In the genomic region with DNA sequence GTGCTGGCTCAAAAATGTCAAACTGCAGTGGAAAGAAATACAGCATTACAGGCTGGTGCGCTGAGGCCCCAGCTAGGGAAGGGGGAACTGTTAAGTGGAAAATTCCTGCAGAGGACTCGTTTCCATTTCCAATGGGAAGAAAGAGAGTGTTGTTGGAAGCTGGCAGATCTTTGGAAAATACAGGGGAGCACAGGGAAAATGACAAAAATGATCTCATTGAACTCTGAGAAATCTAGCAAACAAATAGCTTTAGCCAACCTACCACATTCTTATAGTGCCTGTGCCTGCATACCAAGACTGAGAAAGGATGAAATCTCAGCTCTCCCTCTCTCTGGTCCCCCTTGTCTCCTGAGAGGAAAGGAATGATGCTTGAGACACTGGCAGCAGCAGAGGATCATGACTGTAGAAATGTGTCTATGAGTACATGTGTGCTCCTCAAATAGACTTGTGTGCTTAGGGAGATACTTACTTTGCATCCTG, we compare ENCODE assay signal across 9 cellular contexts.
DNase-seq lines count a peak whose midpoint lies in the region; ATAC-seq, FAIRE-seq and TF ChIP-seq lines count a peak whose summit lies in the region.
"Had no signal": no experiment of that assay in that cellular context is flagged by ENCODE, and none has a peak within 500 bp of the region (broad histone marks: within the 10 kb centered on the region; RNA-seq: fewer than 3 reads in every experiment).

No MANE protein-coding gene starts in this region.

- no peaks in the 10 kb centered on the region for H3K36me3 Mint-ChIP-seq in glutamatergic neuron (ENCODE audit: unreplicated experiment)

- H3K4me3 ChIP-seq in lower leg skin (ENCODE audit: low read depth, poor library complexity, severe bottlenecking): no peak overlapping the region

- 24 to 35% methylated on average over 2 of the region's 2 CpGs for WGBS in lower leg skin, 2 donors

- H3K9me3 Mint-ChIP-seq in glutamatergic neuron (ENCODE audit: unreplicated experiment): no peaks in the 10 kb centered on the region

- no peak for ATAC-seq in HG02870 (IDR thresholded peaks at IDR 0.05; ENCODE audit: unreplicated experiment)

- DNase-seq in GM03348 (ENCODE audit: low spot score): peak; percentile 34
- DNase-seq in glutamatergic neuron: no peak
- DNase-seq in renal cortical epithelial cell (ENCODE audit: low read depth): peak; percentile 16
- no peak for DNase-seq in SK-N-DZ (ENCODE audit: low spot score)
- no peak for DNase-seq in lower leg skin (ENCODE audit: low spot score in 2 of 2)
- no peak for DNase-seq in activated CD4-positive, alpha-beta T cell treated with anti-CD3 and anti-CD28 coated beads for 1 hour
- DNase-seq: stomach had no signal

- H3K4me3 Mint-ChIP-seq in glutamatergic neuron (ENCODE audit: unreplicated experiment): peak overlapping the region; percentile 90

- H3K27me3 Mint-ChIP-seq in glutamatergic neuron (ENCODE audit: unreplicated experiment): peaks cover 1% of the 10 kb centered on the region

- no peak for TF ChIP-seq POLR2A in lower leg skin (IDR thresholded peaks at IDR 0.05)

- H3K27ac Mint-ChIP-seq in glutamatergic neuron (ENCODE audit: unreplicated experiment): no peak overlapping the region

- intact Hi-C loops in lower leg skin (cut with DNase I; ENCODE audit: low total_unique reads): no loop called here

- peaks cover 12% of the 10 kb centered on the region for H3K4me1 Mint-ChIP-seq in glutamatergic neuron (ENCODE audit: low read depth, unreplicated experiment)

- TF ChIP-seq CTCF in glutamatergic neuron (IDR thresholded peaks at IDR 0.05; ENCODE audit: partially characterized antibody, unreplicated experiment) (no peak), lower leg skin (IDR thresholded peaks at IDR 0.05) (no peak)

- peak; percentile 93 for FAIRE-seq in TTC549 (lab: Jason Lieb, UNC)

Comparison
In these comparisons a context has a peak if more than half of its experiments do, and no peak if none do; other contexts are left out.
1. DNase-seq: peak in GM03348 (single experiment) and renal cortical epithelial cell (single experiment); none in glutamatergic neuron (single experiment), SK-N-DZ (single experiment), lower leg skin (0 of 2) and activated CD4-positive, alpha-beta T cell treated with anti-CD3 and anti-CD28 coated beads for 1 hour (single experiment).